Comparison of ENCODE assay signal across 8 cellular contexts in the genomic region with DNA sequence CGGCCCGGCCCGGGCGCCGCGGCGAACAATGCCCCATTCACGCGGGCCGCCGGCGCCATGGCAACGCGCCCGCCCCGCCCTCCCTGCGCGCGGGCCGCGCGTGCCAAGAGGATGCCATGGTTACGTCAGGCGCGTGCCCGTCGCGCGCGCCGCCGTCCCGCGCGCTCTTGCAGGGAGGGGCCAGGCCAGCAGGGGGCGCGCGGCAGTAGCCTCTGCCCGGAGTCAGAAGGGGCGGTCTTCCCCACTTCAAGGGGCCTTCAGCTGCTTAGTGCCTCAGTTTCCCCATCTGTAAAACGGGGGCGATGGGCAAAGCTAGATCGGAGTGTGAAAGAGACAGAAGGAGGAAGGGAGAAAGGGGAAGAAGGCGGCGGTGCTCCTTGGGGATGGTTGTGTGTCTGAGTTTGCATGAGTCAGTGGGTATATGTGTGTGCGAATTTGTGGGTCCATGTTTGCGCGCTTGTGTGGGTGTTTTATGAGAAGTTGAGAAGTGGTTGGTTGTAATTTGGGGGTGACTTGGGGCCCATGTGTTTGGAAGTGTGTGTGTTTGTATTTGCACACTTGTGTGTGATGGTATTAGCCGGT. TPM values are rescaled to one million over a fixed set of nuclear protein-coding genes. Genes with fewer than 3 reads are reported as not detected.
A peak's percentile ranks its signal among the peaks of the same experiment; 100 is the strongest.
DNase-seq lines count a peak whose midpoint lies in the region; ATAC-seq, FAIRE-seq and TF ChIP-seq lines count a peak whose summit lies in the region.

No MANE protein-coding gene starts in this region.

- TF ChIP-seq CTCF in BJ (IDR thresholded peaks at IDR 0.05; ENCODE audit: insufficient read depth, low read depth, low read length), result peak; percentile 71
- TF ChIP-seq CTCF in dorsolateral prefrontal cortex (IDR thresholded peaks at IDR 0.05 in 54 of 56, conservative IDR thresholded peaks at IDR 0.05 in 2 of 56; ENCODE audit: low read depth in 1 of 56, partially characterized antibody in 56 of 56), result peak; percentile 75 to 99 (median 95)

- no peak for ATAC-seq in HG03520 (IDR thresholded peaks at IDR 0.05; ENCODE audit: unreplicated experiment)

- H3K27me3 ChIP-seq in BJ (ENCODE audit: control insufficient read depth, insufficient read depth, low read length) (no peaks in the 10 kb centered on the region), dorsolateral prefrontal cortex (no peaks in the 10 kb centered on the region)

- no peaks in the 10 kb centered on the region for H3K36me3 ChIP-seq in BJ (ENCODE audit: control insufficient read depth, insufficient read depth, low read length)

- H3K4me3 ChIP-seq in BJ (ENCODE audit: low read depth, low read length) (peak overlapping the region; percentile 39), dorsolateral prefrontal cortex (peak overlapping the region in 53 of 59 donors; percentile 13 to 62 (median 45))

- intact Hi-C loops in dorsolateral prefrontal cortex (cut with DNase I), result loop anchor here (2.0 kb wide), 4 partner anchors 45 to 109 kb away; no protein-coding TSS in a partner anchor

- POLR2A ChIA-PET in BJ (lab: Charles Lee), result no interaction called here

- no peak for TF ChIP-seq POLR2A in H54 (IDR thresholded peaks at IDR 0.05; ENCODE audit: low read depth, low read length)

- H3K27ac ChIP-seq in dorsolateral prefrontal cortex, result peak overlapping the region in 55 of 59 donors; percentile 28 to 99 (median 94)

- DNase-seq in BJ (ENCODE audit: low read depth) (no peak), H54 (ENCODE audit: insufficient read length, low spot score) (peak; percentile 71), NCI-H446 treated with DMSO at 0.1 percent for 48 hours (lab: John Stamatoyannopoulos, UW) (peak; percentile 46), dorsolateral prefrontal cortex (peak; percentile 74 to 90 (median 80)), lung microvascular endothelial cell (ENCODE audit: low read depth in 2 of 2) (peak; percentile 84 to 90)
- DNase-seq in activated CD4-positive, alpha-beta T cell treated with anti-CD3 and anti-CD28 coated beads, Interleukin-2, amount 50 U/mL, for 4 hours, result peak; percentile 70 to 73
- peak; percentile 67 to 78 (median 75) for DNase-seq in stimulated activated CD4-positive, alpha-beta T cell treated with anti-CD3 and anti-CD28 coated beads, TNF-alpha, amount 100 ng/mL, for 4 hours (ENCODE audit: low read depth in 3 of 3)

- FAIRE-seq in H54 (lab: Jason Lieb, UNC), result no peak

- CTCF ChIA-PET in BJ (lab: Yijun Ruan, JAX), result interaction anchor here (0.8 to 13.2 kb wide), 9 partner anchors 18 to 121 kb away, joined by 3 to 185 read pairs (median 5); no protein-coding TSS in a partner anchor

RNA-seq across cellular contexts. Expression of gene NFIX, which starts 11.6 kb away (rescaled TPM):
- polyA plus RNA-seq in BJ (2011; rRNA removed), result 12.8 and 29.4 TPM in 2 replicates
- 20.1 and 44.5 TPM in 2 replicates for polyA minus RNA-seq in BJ (2011; rRNA and poly(A)+ RNA removed)
- total RNA-seq in dorsolateral prefrontal cortex (100 to 1,000 TPM; 219 to 402 (median 309) TPM), lung microvascular endothelial cell (8.9 and 10.5 TPM in 2 replicates)

RNA-seq across cellular contexts. Expression of gene DAND5, which starts 14.3 kb away (rescaled TPM):
- not detected in 2 replicates for polyA plus RNA-seq in BJ (2011; rRNA removed)
- polyA minus RNA-seq in BJ (2011; rRNA and poly(A)+ RNA removed), result 0.15 TPM in 1 of 2 replicates, not detected in the other
- total RNA-seq in dorsolateral prefrontal cortex (1 to 10 TPM in 1 of 120 experiments, under 1 TPM in 49, not detected in 70; 0.14 to 1.1 (median 0.35) TPM), lung microvascular endothelial cell (under 0.01 and 0.22 TPM in 2 replicates)

RNA-seq across cellular contexts. Expression of gene GADD45GIP1, which starts 26.6 kb away (rescaled TPM):
- polyA plus RNA-seq in BJ (2011; rRNA removed), result 45.0 and 45.5 TPM in 2 replicates
- 4.6 and 6.2 TPM in 2 replicates for polyA minus RNA-seq in BJ (2011; rRNA and poly(A)+ RNA removed)
- total RNA-seq in dorsolateral prefrontal cortex, result 10 to 100 TPM; 11.9 to 33.8 (median 19.3) TPM
- total RNA-seq in lung microvascular endothelial cell, result 18.5 and 21.1 TPM in 2 replicates

RNA-seq across cellular contexts. Expression of gene RAD23A, which starts 38.0 kb away (rescaled TPM):
- 49.2 and 75.1 TPM in 2 replicates for polyA plus RNA-seq in BJ (2011; rRNA removed)
- 55.8 and 63.1 TPM in 2 replicates for polyA minus RNA-seq in BJ (2011; rRNA and poly(A)+ RNA removed)
- total RNA-seq in dorsolateral prefrontal cortex (100 to 1,000 TPM in 46 of 120 experiments, 10 to 100 TPM in 74; 61.4 to 130 (median 95.7) TPM), lung microvascular endothelial cell (36.8 and 60.5 TPM in 2 replicates)

RNA-seq across cellular contexts. Expression of gene CALR, which starts 45.2 kb away (rescaled TPM):
- polyA plus RNA-seq in BJ (2011; rRNA removed), result 1,647 and 1,829 TPM in 2 replicates
- 1,087 and 1,794 TPM in 2 replicates for polyA minus RNA-seq in BJ (2011; rRNA and poly(A)+ RNA removed)
- total RNA-seq in dorsolateral prefrontal cortex, result 100 to 1,000 TPM; 148 to 544 (median 264) TPM
- 1,060 and 1,340 TPM in 2 replicates for total RNA-seq in lung microvascular endothelial cell

Comparison
In these comparisons a context has a peak if more than half of its experiments do, and no peak if none do; other contexts are left out.
1. RNA of gene NFIX, which starts 11.6 kb away (total RNA-seq): 219 to 402 TPM in dorsolateral prefrontal cortex; 8.9 to 10.5 TPM in lung microvascular endothelial cell; every median in the first group is over 10 times any median in the second.